In the genomic region with DNA sequence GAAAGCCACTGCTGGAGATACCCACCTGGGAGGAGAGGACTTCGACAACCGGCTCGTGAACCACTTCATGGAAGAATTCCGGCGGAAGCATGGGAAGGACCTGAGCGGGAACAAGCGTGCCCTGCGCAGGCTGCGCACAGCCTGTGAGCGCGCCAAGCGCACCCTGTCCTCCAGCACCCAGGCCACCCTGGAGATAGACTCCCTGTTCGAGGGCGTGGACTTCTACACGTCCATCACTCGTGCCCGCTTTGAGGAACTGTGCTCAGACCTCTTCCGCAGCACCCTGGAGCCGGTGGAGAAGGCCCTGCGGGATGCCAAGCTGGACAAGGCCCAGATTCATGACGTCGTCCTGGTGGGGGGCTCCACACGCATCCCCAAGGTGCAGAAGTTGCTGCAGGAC, we compare ENCODE assay signal across 11 cellular contexts. TPM values are rescaled to one million over a fixed set of nuclear protein-coding genes. Genes with fewer than 3 reads are reported as not detected.
DNase-seq lines count a peak whose midpoint lies in the region; ATAC-seq and TF ChIP-seq lines count a peak whose summit lies in the region.
"Not testable (repeated sequence)": the region's sequence is repeated elsewhere in the genome, so short reads cannot be mapped to it uniquely, and the experiment has no call there.
"Had no signal": no experiment of that assay in that cellular context is flagged by ENCODE, and none has a peak within 500 bp of the region (broad histone marks: within the 10 kb centered on the region; RNA-seq: fewer than 3 reads in every experiment).

No MANE protein-coding gene starts in this region.

- not testable (repeated sequence) for H3K9ac ChIP-seq in IMR-90 (ENCODE audit: low read depth, low read length)

- 19% methylated on average over 3 of the region's 23 CpGs; no CpG with 5 or more reads in 1 of the 2 experiments for WGBS in IMR-90 (ENCODE audit: extremely low coverage in 2 of 2, insufficient read length in 1 of 2), 2 experiments
- WGBS in testis, 2 donors, result 29% methylated on average over 17 of the region's 23 CpGs; no CpG with 5 or more reads in 1 of the 2 donors

- TF ChIP-seq POLR2A in IMR-90 (IDR thresholded peaks at IDR 0.05; ENCODE audit: low read depth, low read length); testis (IDR thresholded peaks at IDR 0.05): not testable (repeated sequence)

- not testable (repeated sequence) for H3K4ac ChIP-seq in IMR-90 (ENCODE audit: low read depth, low read length)

- not testable (repeated sequence) for H3K9me3 ChIP-seq in CD4-positive, alpha-beta T cell (ENCODE audit: control insufficient read depth, low read length); IMR-90 (ENCODE audit: control insufficient read depth, insufficient read depth, low read length); testis

- dilution Hi-C loops in IMR-90 (cut with HindIII; ENCODE audit: low sequenced_read_pairs, unreplicated experiment), result not testable (repeated sequence)

- TF ChIP-seq CTCF in CD4-positive, alpha-beta T cell (IDR thresholded peaks at IDR 0.05); IMR-90 (conservative IDR thresholded peaks at IDR 0.05; ENCODE audit: low read depth, low read length); brain (conservative IDR thresholded peaks at IDR 0.05); progenitor cell of endocrine pancreas (IDR thresholded peaks at IDR 0.05; ENCODE audit: unreplicated experiment); testis (IDR thresholded peaks at IDR 0.05): not testable (repeated sequence)

- not testable (repeated sequence) for H3K4me2 ChIP-seq in IMR-90 (ENCODE audit: low read depth, low read length)

- peaks cover 15% of the 10 kb centered on the region for H3K4me1 Mint-ChIP-seq in CD4-positive, alpha-beta T cell (ENCODE audit: low read depth)
- H3K4me1 Mint-ChIP-seq in activated CD8-positive, alpha-beta T cell treated with anti-CD3 and anti-CD28 coated beads, Interleukin-2, amount 10 ng/mL, durations not matched to agents 7 days and 5 days (ENCODE audit: low read depth), result peaks cover 14% of the 10 kb centered on the region
- not testable (repeated sequence) for H3K4me1 Mint-ChIP-seq in brain; progenitor cell of endocrine pancreas (ENCODE audit: low read depth)

- H3K36me3 ChIP-seq in IMR-90 (ENCODE audit: control insufficient read depth, insufficient read depth, low read length); testis (ENCODE audit: low read depth, missing control alignments): not testable (repeated sequence)

- not testable (repeated sequence) for H2BK15ac ChIP-seq in IMR-90 (ENCODE audit: low read depth, low read length)

- H3K4me1 ChIP-seq in IMR-90 (ENCODE audit: control insufficient read depth, insufficient read depth, low read length); testis: not testable (repeated sequence)

- DNase-seq in CD4-positive, alpha-beta T cell; IMR-90; activated CD8-positive, alpha-beta T cell treated with anti-CD3 and anti-CD28 coated beads, Interleukin-2, amount 10 ng/mL, durations not matched to agents 7 days and 5 days; progenitor cell of endocrine pancreas (ENCODE audit: low spot score, unreplicated experiment); testis: not testable (repeated sequence)
- peak; percentile 83 for DNase-seq in cardiac septum (ENCODE audit: low spot score)
- DNase-seq in medulla oblongata (ENCODE audit: extremely low spot score), result peak; percentile 40

- H3K18ac ChIP-seq in IMR-90 (ENCODE audit: low read depth, low read length), result not testable (repeated sequence)

- not testable (repeated sequence) for BruUV-seq in IMR-90 (replicated peaks; lab: Mats Ljungman, UMichigan)

- H3K27me3 Mint-ChIP-seq in CD4-positive, alpha-beta T cell, result peaks cover 17% of the 10 kb centered on the region
- H3K27me3 Mint-ChIP-seq in activated CD8-positive, alpha-beta T cell treated with anti-CD3 and anti-CD28 coated beads, Interleukin-2, amount 10 ng/mL, durations not matched to agents 7 days and 5 days (ENCODE audit: low read depth), result peaks cover 28% of the 10 kb centered on the region
- H3K27me3 Mint-ChIP-seq in brain, result peaks cover 55% of the 10 kb centered on the region
- H3K27me3 Mint-ChIP-seq in progenitor cell of endocrine pancreas, result peaks cover 61% of the 10 kb centered on the region

- not testable (repeated sequence) for H4K20me1 ChIP-seq in IMR-90 (ENCODE audit: insufficient read depth, low read length)

- not testable (repeated sequence) for H3K14ac ChIP-seq in IMR-90 (replicated peaks; ENCODE audit: low read depth, low read length)

- POLR2A ChIA-PET in CD4-positive, alpha-beta T cell (lab: Charles Lee), result interaction anchor here (2.2 kb wide), 1 partner anchor 15 kb away, joined by 15 read pairs; no protein-coding TSS in a partner anchor
- POLR2A ChIA-PET in IMR-90 (lab: Charles Lee; ENCODE audit: unreplicated experiment); activated CD8-positive, alpha-beta T cell treated with anti-CD3 and anti-CD28 coated beads, Interleukin-2, amount 10 ng/mL, durations not matched to agents 7 days and 5 days (lab: Charles Lee): not testable (repeated sequence)

- not testable (repeated sequence) for H2BK20ac ChIP-seq in IMR-90 (ENCODE audit: low read depth, low read length)

- peak overlapping the region; percentile 59; the same call in 1 of the 2 replicates for H3K4me3 ChIP-seq in IMR-90 (ENCODE audit: insufficient read depth, low read depth, low read length)
- H3K4me3 ChIP-seq in testis, result peak overlapping the region; percentile 34 to 79

- not testable (repeated sequence) for H4K91ac ChIP-seq in IMR-90 (ENCODE audit: insufficient read depth, low read depth, low read length)

- in situ Hi-C loops in IMR-90 (cut with MboI; ENCODE audit: low sequenced_read_pairs), result not testable (repeated sequence)

- not testable (repeated sequence) for H3K9me3 Mint-ChIP-seq in CD4-positive, alpha-beta T cell; activated CD8-positive, alpha-beta T cell treated with anti-CD3 and anti-CD28 coated beads, Interleukin-2, amount 10 ng/mL, durations not matched to agents 7 days and 5 days (ENCODE audit: insufficient read depth); progenitor cell of endocrine pancreas (ENCODE audit: low read depth)
- H3K9me3 Mint-ChIP-seq in brain, result peaks cover 0 to 12% (median 0%) of the 10 kb centered on the region in 5 experiments

- H3K79me1 ChIP-seq in IMR-90 (ENCODE audit: low read depth in 1 of 2, low read length in 2 of 2), result not testable (repeated sequence)

- not testable (repeated sequence) for H2AK5ac ChIP-seq in IMR-90 (ENCODE audit: low read depth, low read length)

- not testable (repeated sequence) for H3K56ac ChIP-seq in IMR-90 (ENCODE audit: extremely low read depth, insufficient read depth, low read length)

- not testable (repeated sequence) for H2AK9ac ChIP-seq in IMR-90 (replicated peaks; ENCODE audit: low read depth, low read length, poor library complexity)

- intact Hi-C loops in CD4-positive, alpha-beta T cell (cut with DNase I, micrococcal nuclease); IMR-90 (cut with micrococcal nuclease); cardiac septum (cut with DNase I); testis (cut with DNase I; ENCODE audit: low total_unique reads): not testable (repeated sequence)

- H4K8ac ChIP-seq in IMR-90 (ENCODE audit: low read depth in 2 of 2, low read length in 2 of 2), result not testable (repeated sequence)

- not testable (repeated sequence) for H3K27me3 ChIP-seq in CD4-positive, alpha-beta T cell (ENCODE audit: control insufficient read depth, insufficient read depth, low read length); IMR-90 (ENCODE audit: control insufficient read depth, insufficient read depth, low read length); testis

- not testable (repeated sequence) for H2BK5ac ChIP-seq in IMR-90 (ENCODE audit: low read depth, low read length, poor library complexity, severe bottlenecking)

- H3K27ac Mint-ChIP-seq in CD4-positive, alpha-beta T cell, result peak overlapping the region; percentile 39
- H3K27ac Mint-ChIP-seq in activated CD8-positive, alpha-beta T cell treated with anti-CD3 and anti-CD28 coated beads, Interleukin-2, amount 10 ng/mL, durations not matched to agents 7 days and 5 days; brain; progenitor cell of endocrine pancreas: not testable (repeated sequence)

- not testable (repeated sequence) for TF ChIP-seq RAD21 in IMR-90 (IDR thresholded peaks at IDR 0.05; ENCODE audit: low read length)

- peaks cover 22% of the 10 kb centered on the region for H3K36me3 Mint-ChIP-seq in CD4-positive, alpha-beta T cell (ENCODE audit: low read depth)
- not testable (repeated sequence) for H3K36me3 Mint-ChIP-seq in activated CD8-positive, alpha-beta T cell treated with anti-CD3 and anti-CD28 coated beads, Interleukin-2, amount 10 ng/mL, durations not matched to agents 7 days and 5 days (ENCODE audit: low read depth); brain; progenitor cell of endocrine pancreas (ENCODE audit: insufficient read depth)

- H2BK120ac ChIP-seq in IMR-90 (ENCODE audit: low read depth, low read length), result not testable (repeated sequence)

- not testable (repeated sequence) for ATAC-seq in CD4-positive, alpha-beta T cell (ENCODE audit: poor library complexity); IMR-90 (ENCODE audit: low read depth); activated CD8-positive, alpha-beta T cell treated with anti-CD3 and anti-CD28 coated beads, Interleukin-2, amount 10 ng/mL, durations not matched to agents 7 days and 5 days

- CTCF ChIA-PET in CD4-positive, alpha-beta T cell (lab: Charles Lee); IMR-90 (lab: Yijun Ruan, JAX); activated CD8-positive, alpha-beta T cell treated with anti-CD3 and anti-CD28 coated beads, Interleukin-2, amount 10 ng/mL, durations not matched to agents 7 days and 5 days (lab: Charles Lee): not testable (repeated sequence)

- H3K27ac ChIP-seq in CD4-positive, alpha-beta T cell (ENCODE audit: low read depth, low read length); IMR-90 (ENCODE audit: insufficient read depth, low read length); testis: not testable (repeated sequence)

- H3K9me1 ChIP-seq in IMR-90 (ENCODE audit: insufficient read depth, low read length), result not testable (repeated sequence)

- not testable (repeated sequence) for H4K5ac ChIP-seq in IMR-90 (ENCODE audit: low read depth, low read length)

- not testable (repeated sequence) for H3K23ac ChIP-seq in IMR-90 (ENCODE audit: low read depth, low read length)

- H2AFZ ChIP-seq in IMR-90 (replicated peaks; ENCODE audit: low read length, poor library complexity), result not testable (repeated sequence)

- peak overlapping the region; percentile 95 for H3K4me3 Mint-ChIP-seq in CD4-positive, alpha-beta T cell
- H3K4me3 Mint-ChIP-seq in activated CD8-positive, alpha-beta T cell treated with anti-CD3 and anti-CD28 coated beads, Interleukin-2, amount 10 ng/mL, durations not matched to agents 7 days and 5 days, result peak overlapping the region; percentile 85
- H3K4me3 Mint-ChIP-seq in brain (peak overlapping the region; percentile 77 to 83 (median 82)), progenitor cell of endocrine pancreas (ENCODE audit: low read depth) (peak overlapping the region; percentile 85)

RNA-seq across cellular contexts. Expression of a gene that starts 1.0 kb away (rescaled TPM):
- 1 to 10 TPM in 1 of 2 experiments, under 1 TPM in 1; 0.78 to 1.0 TPM for total RNA-seq in CD4-positive, alpha-beta T cell
- total RNA-seq in IMR-90 (2012; rRNA removed) (0.54 and 0.56 TPM in 2 replicates), cardiac septum (1.9 TPM), progenitor cell of endocrine pancreas (0.16 TPM in 1 of 2 replicates, not detected in the other), testis (1 to 10 TPM in 1 of 2 donors, under 1 TPM in 1; 0.94 to 2.5 TPM)
- polyA plus RNA-seq in IMR-90 (2012; rRNA removed) (0.50 and 0.67 TPM in 2 replicates), brain (ENCODE audit: insufficient read depth, low read depth, low replicate concordance) (0.39 TPM), testis (ENCODE audit: insufficient read depth, low read depth, low replicate concordance) (2.8 TPM)
- polyA plus RNA-seq in IMR-90 (2012; cell fraction: cytosol; rRNA removed), result 0.25 and 0.44 TPM in 2 replicates
- 0.22 and 0.36 TPM in 2 replicates for polyA plus RNA-seq in IMR-90 (2012; cell fraction: nucleus; rRNA removed; ENCODE audit: low replicate concordance)
- 1 to 10 TPM in 1 of 2 experiments, under 1 TPM in 1; 0.94 to 1.1 TPM for total RNA-seq in activated CD8-positive, alpha-beta T cell treated with anti-CD3 and anti-CD28 coated beads, Interleukin-2, amount 10 ng/mL, durations not matched to agents 7 days and 5 days

RNA-seq across cellular contexts. Expression of a gene that starts 20.1 kb away (rescaled TPM):
- under 1 TPM; 0.63 to 0.89 TPM for total RNA-seq in CD4-positive, alpha-beta T cell
- total RNA-seq in IMR-90 (2012; rRNA removed) (0.18 and 0.28 TPM in 2 replicates), cardiac septum (19.2 TPM), progenitor cell of endocrine pancreas (0.40 TPM in 1 of 2 replicates, not detected in the other), testis (10 to 100 TPM in 1 of 2 donors, 1 to 10 TPM in 1; 7.2 to 19.9 TPM)
- polyA plus RNA-seq in IMR-90 (2012; rRNA removed) (0.56 and 0.94 TPM in 2 replicates), brain (ENCODE audit: insufficient read depth, low read depth, low replicate concordance) (7.7 TPM), testis (ENCODE audit: insufficient read depth, low read depth, low replicate concordance) (15.4 TPM)
- 0.21 and 0.48 TPM in 2 replicates for polyA plus RNA-seq in IMR-90 (2012; cell fraction: cytosol; rRNA removed)
- polyA plus RNA-seq in IMR-90 (2012; cell fraction: nucleus; rRNA removed; ENCODE audit: low replicate concordance), result 0.03 and 0.57 TPM in 2 replicates
- under 1 TPM in 1 of 2 experiments, not detected in 1; 0.21 TPM for total RNA-seq in activated CD8-positive, alpha-beta T cell treated with anti-CD3 and anti-CD28 coated beads, Interleukin-2, amount 10 ng/mL, durations not matched to agents 7 days and 5 days
- total RNA-seq: glomerular endothelial cell; T-helper 1 cell treated with Interleukin-12 subunit alpha and Interleukin-12 subunit beta and Interleukin-4 antibody, amounts not matched to agents 30 ng/mL and 1 ng/mL, for 36 hours had no signal

RNA-seq across cellular contexts. Expression of a gene that starts 24.3 kb away (rescaled TPM):
- total RNA-seq in CD4-positive, alpha-beta T cell, result under 1 TPM; 0.25 to 0.34 TPM
- total RNA-seq in IMR-90 (2012; rRNA removed) (not detected in 2 replicates), cardiac septum (14.7 TPM), progenitor cell of endocrine pancreas (not detected in 2 replicates), testis (1 to 10 TPM; 2.0 to 5.5 TPM)
- polyA plus RNA-seq in IMR-90 (2012; rRNA removed) (not detected in 2 replicates), brain (ENCODE audit: insufficient read depth, low read depth, low replicate concordance) (11.9 TPM), testis (ENCODE audit: insufficient read depth, low read depth, low replicate concordance) (25.7 TPM)
- polyA plus RNA-seq in IMR-90 (2012; cell fraction: cytosol; rRNA removed), result not detected in 2 replicates
- polyA plus RNA-seq in IMR-90 (2012; cell fraction: nucleus; rRNA removed; ENCODE audit: low replicate concordance), result not detected in 2 replicates
- under 1 TPM; 0.50 to 0.52 TPM for total RNA-seq in activated CD8-positive, alpha-beta T cell treated with anti-CD3 and anti-CD28 coated beads, Interleukin-2, amount 10 ng/mL, durations not matched to agents 7 days and 5 days
- total RNA-seq: glomerular endothelial cell; HT1080; T-helper 1 cell treated with Interleukin-12 subunit alpha and Interleukin-12 subunit beta and Interleukin-4 antibody, amounts not matched to agents 30 ng/mL and 1 ng/mL, for 36 hours had no signal
